ENCODE assay signal across 8 cellular contexts in the genomic region with DNA sequence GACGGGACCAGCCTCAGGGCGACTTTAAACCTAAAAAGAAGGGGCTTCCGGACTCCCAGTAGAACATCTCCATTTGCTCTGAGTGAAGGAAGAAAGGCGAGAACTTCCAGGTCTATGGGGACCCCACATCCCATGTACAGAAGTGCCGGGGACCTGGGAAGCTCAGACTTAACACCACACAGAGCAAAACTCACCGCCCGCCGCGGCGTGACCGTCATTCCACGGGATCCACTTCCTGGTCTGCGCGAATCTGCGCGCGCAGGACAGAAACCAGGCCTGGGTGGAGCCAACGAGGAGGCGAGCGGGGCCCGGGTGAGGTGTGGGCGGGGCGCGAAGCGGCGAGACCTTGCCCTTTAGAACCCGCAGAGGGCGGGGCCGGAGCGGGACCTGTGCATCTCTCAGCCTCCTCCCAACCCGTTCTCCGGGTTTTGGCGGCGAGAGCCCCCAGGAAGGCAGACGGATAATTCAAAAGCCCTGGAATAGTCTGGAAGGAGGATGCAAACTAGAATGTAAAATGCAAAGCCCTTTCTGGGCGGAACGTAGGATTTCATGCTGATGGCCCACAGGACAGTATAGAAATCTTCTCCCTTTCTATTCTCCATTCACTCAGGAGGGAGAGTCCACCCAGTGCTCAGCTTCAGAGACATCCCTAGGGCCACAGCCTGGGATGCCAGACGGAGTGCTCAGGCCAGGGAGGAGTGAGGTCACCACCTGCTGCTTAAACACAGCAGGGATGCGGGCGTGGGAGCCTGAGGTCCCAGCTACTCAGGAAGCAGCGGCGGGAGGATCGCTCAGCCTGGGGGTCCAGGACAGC. TPM values are rescaled to one million over a fixed set of nuclear protein-coding genes. Genes with fewer than 3 reads are reported as not detected.
DNase-seq lines count a peak whose midpoint lies in the region; ATAC-seq and TF ChIP-seq lines count a peak whose summit lies in the region.
"Not testable (repeated sequence)": the region's sequence is repeated elsewhere in the genome, so short reads cannot be mapped to it uniquely, and the experiment has no call there.

A gene (minus strand): TSS at position 242 of the 814 bp plus-strand sequence. CDS start 3,347 bp downstream, outside the sequence.

- not testable (repeated sequence) for H3K27me3 ChIP-seq in BE2C

- not testable (repeated sequence) for H3K4me1 ChIP-seq in BE2C

- DNase-seq in BE2C (peak; percentile 63), GM19238 (ENCODE audit: insufficient read length, low spot score) (peak; percentile 35), NCI-H526 treated with DMSO at 0.1 percent for 48 hours (lab: John Stamatoyannopoulos, UW) (peak; percentile 84), dermis blood vessel endothelial cell (peak; percentile 70), left kidney (ENCODE audit: low read depth, low spot score) (peak; percentile 80)
- DNase-seq in activated CD4-positive, alpha-beta T cell treated with anti-CD3 and anti-CD28 coated beads, Interleukin-2, amount 50 U/mL, for 4 hours, result peak; percentile 56 to 61
- DNase-seq in stimulated activated CD4-positive, alpha-beta T cell treated with anti-CD3 and anti-CD28 coated beads, Interleukin-1b, Interleukin-23, amount 100 ng/mL, for 24 hours (ENCODE audit: low read depth in 4 of 4, low spot score in 1 of 4), result peak; percentile 42 to 53 (median 47)

- not testable (repeated sequence) for H3K36me3 ChIP-seq in BE2C

- not testable (repeated sequence) for TF ChIP-seq CTCF in BE2C (IDR thresholded peaks at IDR 0.05; ENCODE audit: low read depth, low read length)

- peak within 1 kb of the TSS; percentile 74 for H3K4me3 ChIP-seq in BE2C (ENCODE audit: low read depth, low read length)

- H3K9me3 ChIP-seq in BE2C, result not testable (repeated sequence)

- ATAC-seq in HG03378 (IDR thresholded peaks at IDR 0.05; ENCODE audit: unreplicated experiment), result peak; percentile 93

RNA-seq across cellular contexts. Expression of the gene that starts here (rescaled TPM):
- 7.6 TPM for polyA plus RNA-seq in BE2C (2012; ENCODE audit: insufficient read depth, insufficient read length, low read depth)
- total RNA-seq in dermis blood vessel endothelial cell, result 23.5 and 24.8 TPM in 2 replicates

Comparison
In these comparisons a context has a peak if more than half of its experiments do, and no peak if none do; other contexts are left out.
1. Peak in every context shown above with its lines: DNase-seq, ATAC-seq and H3K4me3 ChIP-seq.